In genomic region chr22:49547751-49548239, GRCh38 we compare ENCODE assay signal across 17 cellular contexts.
DNase-seq lines count a peak whose midpoint lies in the region; ATAC-seq, FAIRE-seq and TF ChIP-seq lines count a peak whose summit lies in the region.
"Had no signal": no experiment of that assay in that cellular context is flagged by ENCODE, and none has a peak within 500 bp of the region (broad histone marks: within the 10 kb centered on the region; RNA-seq: fewer than 3 reads in every experiment).

No MANE protein-coding gene starts in this region.

- H2AFZ ChIP-seq in HepG2 (ENCODE audit: low read length) (no peak overlapping the region), trophoblast cell (ENCODE audit: insufficient read depth, low read length, poor library complexity) (no peak overlapping the region)
- H2AFZ ChIP-seq: GM23248 had no signal

- no peaks in the 10 kb centered on the region for H3K27me3 Mint-ChIP-seq in endodermal cell (ENCODE audit: insufficient read depth)
- H3K27me3 Mint-ChIP-seq: B cell; CD4-positive, alpha-beta T cell had no signal

- BruUV-seq in HepG2 (replicated peaks; lab: Mats Ljungman, UMichigan): no TSS peak

- 75% methylated on average over 5 of the region's 16 CpGs for WGBS in right lobe of liver (ENCODE audit: insufficient coverage, low coverage, low lambda C conversion rate, missing lambda C conversion rate)
- WGBS in HepG2 (ENCODE audit: low lambda C conversion rate): 47% methylated on average over 6 of the region's 16 CpGs
- WGBS in endodermal cell (ENCODE audit: insufficient coverage in 1 of 2, insufficient read length in 1 of 2), 2 experiments: 90 to 95% methylated on average over 8 to 16 of the region's 16 CpGs
- no CpG with 5 or more reads among the region's 16 CpGs for WGBS in trophoblast cell (ENCODE audit: extremely low coverage, insufficient coverage, insufficient read length)

- no peaks in the 10 kb centered on the region for H3K4me1 Mint-ChIP-seq in endodermal cell
- H3K4me1 Mint-ChIP-seq: B cell had no signal

- TF ChIP-seq CTCF in right lobe of liver (IDR thresholded peaks at IDR 0.05): no peak
- no peak for TF ChIP-seq CTCF in HepG2 (CRISPR knock-in tag; IDR thresholded peaks at IDR 0.05)
- no peak for TF ChIP-seq CTCF in endodermal cell (conservative IDR thresholded peaks at IDR 0.05)

- H3K27me3 ChIP-seq in right lobe of liver (no peaks in the 10 kb centered on the region), HepG2 (ENCODE audit: control insufficient read depth in 1 of 2, insufficient read depth in 2 of 2, low read length in 2 of 2) (peaks cover 2 to 39% of the 10 kb centered on the region in 2 experiments; a peak in 4 of 5 replicates), endodermal cell (ENCODE audit: control insufficient read depth, insufficient read depth, low read length, poor library complexity, severe bottlenecking) (no peaks in the 10 kb centered on the region), trophoblast cell (ENCODE audit: insufficient read depth, low read length) (no peaks in the 10 kb centered on the region)

- no peak for FAIRE-seq in HepG2 (lab: Jason Lieb, UNC)

- H3K9me3 ChIP-seq in right lobe of liver (no peaks in the 10 kb centered on the region), HepG2 (ENCODE audit: low read length) (peaks cover 7% of the 10 kb centered on the region), endodermal cell (ENCODE audit: control insufficient read depth, low read length) (no peaks in the 10 kb centered on the region), trophoblast cell (ENCODE audit: insufficient read depth, low read depth, low read length) (peaks cover 10% of the 10 kb centered on the region)

- peaks cover 11% of the 10 kb centered on the region for H3K9me3 Mint-ChIP-seq in endodermal cell
- H3K9me3 Mint-ChIP-seq: CD4-positive, alpha-beta T cell had no signal

- no peak overlapping the region for H4K12ac ChIP-seq in trophoblast cell (ENCODE audit: low read depth, low read length)

- no peaks in the 10 kb centered on the region for H4K20me1 ChIP-seq in HepG2 (ENCODE audit: insufficient read depth, low read length)

- in situ Hi-C loops in HepG2 (cut with HindIII; ENCODE audit: extremely low pct_ligation_motif_present, low pct_unique_long_range_greater_than_20kb): no loop called here

- TF ChIP-seq RAD21 in HepG2 (CRISPR knock-in tag; IDR thresholded peaks at IDR 0.05): no peak

- no peaks in the 10 kb centered on the region for H3K36me3 ChIP-seq in right lobe of liver
- H3K36me3 ChIP-seq in HepG2 (replicated peaks in 1 of 2; ENCODE audit: control insufficient read depth in 1 of 2, insufficient read depth in 2 of 2, low read length in 2 of 2): no peaks in the 10 kb centered on the region
- no peaks in the 10 kb centered on the region for H3K36me3 ChIP-seq in endodermal cell (ENCODE audit: control insufficient read depth, insufficient read depth, low read length)
- H3K36me3 ChIP-seq in trophoblast cell (ENCODE audit: control insufficient read depth in 1 of 2, insufficient read depth in 2 of 2, low read length in 2 of 2): no peaks in the 10 kb centered on the region

- H2BK12ac ChIP-seq in trophoblast cell (ENCODE audit: low read length): no peak overlapping the region

- POLR2A ChIA-PET in HepG2 (lab: Yijun Ruan, JAX): no interaction called here

- H3K4me1 ChIP-seq in right lobe of liver (no peaks in the 10 kb centered on the region), HepG2 (ENCODE audit: insufficient read depth, low read length) (peaks cover 14% of the 10 kb centered on the region), endodermal cell (ENCODE audit: control insufficient read depth, insufficient read depth, low read length) (no peaks in the 10 kb centered on the region), trophoblast cell (ENCODE audit: control insufficient read depth in 1 of 2, insufficient read depth in 2 of 2, low read length in 2 of 2) (peaks cover 17 to 19% of the 10 kb centered on the region in 2 experiments)

- no peak overlapping the region for H2AK5ac ChIP-seq in trophoblast cell (ENCODE audit: low read length)

- H3K4me2 ChIP-seq in HepG2 (ENCODE audit: low read depth, low read length) (no peak overlapping the region), trophoblast cell (ENCODE audit: low read length) (no peak overlapping the region)

- no peak overlapping the region for H3K4me3 ChIP-seq in right lobe of liver
- no peak overlapping the region for H3K4me3 ChIP-seq in HepG2 (replicated peaks in 1 of 3; ENCODE audit: insufficient read depth in 1 of 3, low read depth in 2 of 3, low read length in 3 of 3)
- no peak overlapping the region for H3K4me3 ChIP-seq in endodermal cell (ENCODE audit: low read length)
- no peak overlapping the region for H3K4me3 ChIP-seq in trophoblast cell (ENCODE audit: low read depth, low read length)
- H3K4me3 ChIP-seq: GM23248 had no signal

- no peaks in the 10 kb centered on the region for H3K36me3 Mint-ChIP-seq in endodermal cell (ENCODE audit: low read depth)

- H3K79me1 ChIP-seq in trophoblast cell (ENCODE audit: low read length): no peaks in the 10 kb centered on the region

- DNase-seq in right lobe of liver (peak in 2 of 3 donors; percentile 17 to 31), HepG2 (ENCODE audit: low spot score) (no peak), endodermal cell (peak; percentile 36), trophoblast cell (no peak), NCI-H128 (lab: John Stamatoyannopoulos, UW; ENCODE audit: unreplicated experiment) (no peak), SHP77 (lab: John Stamatoyannopoulos, UW) (no peak)
- DNase-seq: GF-D8, GM23248, KBM-7, NCI-H2227 treated with DMSO at 0.1 percent for 48 hours, NCI-H526 treated with DMSO at 0.1 percent for 48 hours, SIG-M5 had no signal

- H2BK120ac ChIP-seq in trophoblast cell (ENCODE audit: insufficient read depth, low read length, poor library complexity): no peak overlapping the region

- H3K9ac ChIP-seq in HepG2 (ENCODE audit: insufficient read depth, low read depth, low read length) (no peak overlapping the region), endodermal cell (ENCODE audit: extremely low read depth, low read length, poor library complexity, severe bottlenecking) (no peak overlapping the region), trophoblast cell (ENCODE audit: low read length) (no peak overlapping the region)
- H3K9ac ChIP-seq: GM23248 had no signal

- peak overlapping the region; percentile 9 for H4K91ac ChIP-seq in trophoblast cell (ENCODE audit: low read depth, low read length)

- no peak overlapping the region for H3K18ac ChIP-seq in trophoblast cell (ENCODE audit: low read length)

- H4K8ac ChIP-seq in trophoblast cell (ENCODE audit: low read depth, low read length): no peak overlapping the region

- TF ChIP-seq POLR2A in right lobe of liver (IDR thresholded peaks at IDR 0.05): no peak
- TF ChIP-seq POLR2A in HepG2 (IDR thresholded peaks at IDR 0.05; ENCODE audit: insufficient read depth in 1 of 2, low read depth in 2 of 2, low read length in 2 of 2): no peak

- ATAC-seq in right lobe of liver: no peak
- ATAC-seq in HepG2: no peak
- no peak for ATAC-seq in GM19452 (IDR thresholded peaks at IDR 0.05; ENCODE audit: unreplicated experiment)
- ATAC-seq: Panc1 had no signal

- H3K27ac ChIP-seq in right lobe of liver (no peak overlapping the region), HepG2 (ENCODE audit: extremely low read length, insufficient read depth, low read length) (no peak overlapping the region), endodermal cell (ENCODE audit: low read depth, low read length) (no peak overlapping the region), trophoblast cell (ENCODE audit: low read depth, low read length) (no peak overlapping the region)
- H3K27ac ChIP-seq: GM23248, HL-60 had no signal

- no peak overlapping the region for H3K23ac ChIP-seq in trophoblast cell (ENCODE audit: low read length)

- H3K14ac ChIP-seq in trophoblast cell (ENCODE audit: low read length): no peak overlapping the region

- CTCF ChIA-PET in HepG2 (lab: Yijun Ruan, JAX; ENCODE audit: low intra/inter-chr PET ratio, low total read pairs): no interaction called here

- no peak overlapping the region for H2BK5ac ChIP-seq in trophoblast cell (ENCODE audit: low read depth, low read length, poor library complexity)

- no peak overlapping the region for H3K4ac ChIP-seq in trophoblast cell (ENCODE audit: low read depth, low read length)

- no peak for TF ChIP-seq EP300 in HepG2 (IDR thresholded peaks at IDR 0.05; ENCODE audit: low read depth in 2 of 2, low read length in 2 of 2)
- no peak for TF ChIP-seq EP300 in HepG2 (CRISPR knock-in tag; IDR thresholded peaks at IDR 0.05; ENCODE audit: borderline replicate concordance)

- H3K79me2 ChIP-seq in HepG2 (ENCODE audit: insufficient read depth, low read length): no peaks in the 10 kb centered on the region
- H3K79me2 ChIP-seq in trophoblast cell (ENCODE audit: control insufficient read depth, insufficient read depth, low read length, poor library complexity): no peaks in the 10 kb centered on the region

- H3K27ac Mint-ChIP-seq in endodermal cell: no peak overlapping the region
- H3K27ac Mint-ChIP-seq: B cell; CD4-positive, alpha-beta T cell had no signal

- intact Hi-C loops in right lobe of liver (cut with DNase I): no loop called here
- intact Hi-C loops in HepG2 (cut with micrococcal nuclease; ENCODE audit: unreplicated experiment): no loop called here

- no peak overlapping the region for H3K4me3 Mint-ChIP-seq in endodermal cell
- H3K4me3 Mint-ChIP-seq: B cell; CD4-positive, alpha-beta T cell had no signal

TF ChIP-seq in HepG2, 621 proteins besides CTCF, POLR2A, EP300 and RAD21:
- no peak for TF ChIP-seq TEAD2 (CRISPR knock-in tag; IDR thresholded peaks at IDR 0.05)
TF ChIP-seq in HepG2: peak in this region for 0.

Comparison
In these comparisons a context has a peak if more than half of its experiments do, and no peak if none do; other contexts are left out.
1. DNase-seq: peak in right lobe of liver (2 of 3) and endodermal cell (single experiment); none in HepG2 (single experiment), trophoblast cell (0 of 2), NCI-H128 (single experiment) and SHP77 (0 of 2).